24 cellular contexts compared by ENCODE assay signal in genomic region chr1:115814685-115815398, GRCh38. TPM values are rescaled to one million over a fixed set of nuclear protein-coding genes. Genes with fewer than 3 reads are reported as not detected.
"Had no signal": no experiment of that assay in that cellular context is flagged by ENCODE, and none has a peak within 500 bp of the region (broad histone marks: within the 10 kb centered on the region; RNA-seq: fewer than 3 reads in every experiment).

No MANE protein-coding gene starts in this region.

- ATAC-seq: activated CD4-positive, CD25-positive, alpha-beta regulatory T cell treated with anti-CD3 and anti-CD28 coated beads, Interleukin-2, amount 50 U/mL, for 24 hours; activated CD8-positive, alpha-beta T cell treated with anti-CD3 and anti-CD28 coated beads for 36 hours; activated T-cell treated with anti-CD3 and anti-CD28 coated beads, Interleukin-2, amount 50 U/mL, for 72 hours; Panc1 had no signal

- H3K36me3 ChIP-seq: brain microvascular endothelial cell had no signal

- DNase-seq: activated CD4-positive, alpha-beta T cell treated with anti-CD3 and anti-CD28 coated beads for 4 hours; activated CD8-positive, alpha-beta memory T cell treated with anti-CD3 and anti-CD28 coated beads, Interleukin-2, amount 50 U/mL, for 4 hours; activated CD8-positive, alpha-beta T cell treated with anti-CD3 and anti-CD28 coated beads for 36 hours; activated gamma-delta T cell treated with Interleukin-2 at 50 U/mL for 16 hours; activated naive CD4-positive, alpha-beta T cell treated with anti-CD3 and anti-CD28 coated beads, Interleukin-2, amount 10 ng/mL, durations not matched to agents 7 days and 5 days; activated naive CD8-positive, alpha-beta T cell treated with anti-CD3 and anti-CD28 coated beads for 36 hours; activated T-cell treated with anti-CD3 and anti-CD28 coated beads, Interleukin-2, amount 50 U/mL, for 72 hours; brain microvascular endothelial cell; KBM-7; NCI-H1092; NCI-H1436; NCI-H1694 treated with DMSO at 0.1 percent for 48 hours; NCI-H2029 treated with DMSO at 0.1 percent for 48 hours; NCI-H510A treated with DMSO at 0.1 percent for 48 hours; NCI-H69; NK-92 treated with Interleukin-12 subunit alpha and Interleukin-12 subunit beta, amount 100 ng/mL, for 24 hours; OCI-M1; RPMI8226; SHP77 had no signal

- H3K27ac ChIP-seq: brain microvascular endothelial cell had no signal

- H3K27me3 ChIP-seq: brain microvascular endothelial cell had no signal

RNA-seq across cellular contexts. Expression of gene NHLH2, which starts 26.1 kb away (rescaled TPM):
- total RNA-seq: activated CD8-positive, alpha-beta T cell treated with anti-CD3 and anti-CD28 coated beads for 36 hours; activated naive CD8-positive, alpha-beta T cell treated with anti-CD3 and anti-CD28 coated beads for 36 hours; activated T-helper 2 cell treated with anti-CD3 and anti-CD28 coated beads, Interferon-gamma antibody, Interleukin-2, Interleukin-4, amounts not matched to agents 10 μg/mL and 5 μg/mL and 100 μg/mL, durations not matched to agents 14 hours and 24 hours and 36 hours; M059J; SK-MEL-5 had no signal

RNA-seq across cellular contexts. Expression of gene CASQ2, which starts 46.3 kb away (rescaled TPM):
- total RNA-seq: activated CD8-positive, alpha-beta T cell treated with anti-CD3 and anti-CD28 coated beads for 36 hours; activated naive CD8-positive, alpha-beta T cell treated with anti-CD3 and anti-CD28 coated beads for 36 hours; activated T-cell treated with anti-CD3 and anti-CD28 coated beads, Interleukin-2, amount 50 U/mL, for 72 hours; activated T-helper 2 cell treated with anti-CD3 and anti-CD28 coated beads, Interferon-gamma antibody, Interleukin-2, Interleukin-4, amounts not matched to agents 10 μg/mL and 5 μg/mL and 100 μg/mL, durations not matched to agents 14 hours and 24 hours and 36 hours; M059J had no signal
